In the genomic region with DNA sequence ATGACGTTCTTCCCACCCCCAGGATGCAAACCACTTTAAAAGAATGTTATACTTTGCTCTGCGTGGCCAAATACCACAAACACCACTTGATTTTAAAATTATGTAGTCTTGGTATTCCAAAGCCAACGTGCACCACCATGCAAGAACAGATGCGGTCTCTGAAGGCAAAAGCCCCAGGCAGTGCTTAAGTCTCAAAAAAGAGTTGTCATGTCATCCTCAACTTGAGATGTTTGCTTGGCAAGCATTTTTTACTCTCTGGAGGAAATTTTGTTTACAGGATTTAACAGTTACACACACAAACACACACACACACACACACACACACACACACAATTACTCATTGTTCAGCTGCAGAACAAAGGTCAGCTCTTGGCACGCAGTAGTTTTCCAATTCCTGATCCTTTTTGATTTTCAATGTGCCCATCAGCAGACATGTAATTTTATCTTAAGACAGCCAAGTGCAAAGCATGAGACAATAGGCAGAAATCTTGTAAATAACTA, we compare ENCODE assay signal across 13 cellular contexts.
A peak's percentile ranks its signal among the peaks of the same experiment; 100 is the strongest.
DNase-seq lines count a peak whose midpoint lies in the region; ATAC-seq and TF ChIP-seq lines count a peak whose summit lies in the region.
"Had no signal": no experiment of that assay in that cellular context is flagged by ENCODE, and none has a peak within 500 bp of the region (broad histone marks: within the 10 kb centered on the region; RNA-seq: fewer than 3 reads in every experiment).

No MANE protein-coding gene starts in this region.

- H3K4me3 ChIP-seq in AG10803 (ENCODE audit: low read length) = no peak overlapping the region
- H3K4me3 ChIP-seq: BLaER1 treated with 17β-estradiol and CSF1 and Interleukin-3, amounts not matched to agents 10 nM and 100 nM had no signal

- ATAC-seq in GM18870 (IDR thresholded peaks at IDR 0.05; ENCODE audit: unreplicated experiment) (no peak), HG02763 (IDR thresholded peaks at IDR 0.05; ENCODE audit: unreplicated experiment) (no peak)
- ATAC-seq: effector memory CD8-positive, alpha-beta T cell; natural killer cell treated with Interleukin-12 subunit alpha and Interleukin-12 subunit beta and Interleukin-15 and Interleukin-18, amount 100 ng/mL, for 72 hours had no signal

- TF ChIP-seq CTCF in AG10803 (conservative IDR thresholded peaks at IDR 0.05; ENCODE audit: low read length) = no peak

- DNase-seq in AG10803 (ENCODE audit: low read depth) = peak; percentile 81
- peak; percentile 71 for DNase-seq in SW480 (ENCODE audit: low spot score)
- peak; percentile 93 for DNase-seq in fibroblast of gingiva (ENCODE audit: low read depth)
- peak; percentile 26 for DNase-seq in myocyte (ENCODE audit: low read depth)
- no peak for DNase-seq in iPS-NIHi7 (ENCODE audit: extremely low spot score)
- DNase-seq in stimulated activated CD4-positive, alpha-beta T cell treated with anti-CD3 and anti-CD28 coated beads, Interleukin-1b, Interleukin-23, amount 100 ng/mL, for 48 hours = no peak
- DNase-seq: effector memory CD8-positive, alpha-beta T cell; NCI-H446 treated with DMSO at 0.1 percent for 48 hours; T-helper 9 cell had no signal

Comparison
In these comparisons a context has a peak if more than half of its experiments do, and no peak if none do; other contexts are left out.
1. DNase-seq: peak in AG10803 (single experiment), SW480 (single experiment), fibroblast of gingiva (single experiment) and myocyte (single experiment); none in iPS-NIHi7 (single experiment) and stimulated activated CD4-positive, alpha-beta T cell treated with anti-CD3 and anti-CD28 coated beads, Interleukin-1b, Interleukin-23, amount 100 ng/mL, for 48 hours (single experiment).